In genomic region chr4:76952071-76952470, GRCh38 we compare ENCODE assay signal across 1 cellular context.
TF ChIP-seq lines count a peak whose summit lies in the region.

No MANE protein-coding gene starts in this region.

TF ChIP-seq in HCT116, 20 proteins besides CTCF, POLR2A, EP300 and RAD21:
- no peak for TF ChIP-seq ELF1 (IDR thresholded peaks at IDR 0.05; ENCODE audit: borderline replicate concordance, low read depth)
- TF ChIP-seq ZBTB33 (IDR thresholded peaks at IDR 0.05; ENCODE audit: extremely low read depth, insufficient replicate concordance, low read length) = no peak
- no peak for TF ChIP-seq SRF (IDR thresholded peaks at IDR 0.05; ENCODE audit: low read depth)
- no peak for TF ChIP-seq CBX3 (IDR thresholded peaks at IDR 0.05; ENCODE audit: low read depth)
- no peak for TF ChIP-seq SP1 (IDR thresholded peaks at IDR 0.05; ENCODE audit: low read depth)
- TF ChIP-seq CEBPB (IDR thresholded peaks at IDR 0.05; ENCODE audit: low read depth) = no peak
- TF ChIP-seq REST (IDR thresholded peaks at IDR 0.05; ENCODE audit: low read depth) = no peak
- TF ChIP-seq YY1 (IDR thresholded peaks at IDR 0.05; ENCODE audit: extremely low read depth, insufficient replicate concordance, low read depth, low read length) = no peak
- no peak for TF ChIP-seq TCF7L2 (IDR thresholded peaks at IDR 0.05; ENCODE audit: borderline replicate concordance, extremely low read depth, insufficient read depth, insufficient read length)
- TF ChIP-seq FOSL1 (IDR thresholded peaks at IDR 0.05; ENCODE audit: low read depth) = no peak
- no peak for TF ChIP-seq ZFX (IDR thresholded peaks at IDR 0.05)
- no peak for TF ChIP-seq POLR2AphosphoS5 (IDR thresholded peaks at IDR 0.05; ENCODE audit: low read depth, low read length)
- TF ChIP-seq EZH2 (IDR thresholded peaks at IDR 0.05) = no peak
- TF ChIP-seq JUND (IDR thresholded peaks at IDR 0.05) = no peak
- no peak for TF ChIP-seq EGR1 (IDR thresholded peaks at IDR 0.05; ENCODE audit: low read depth)
- TF ChIP-seq MAX (IDR thresholded peaks at IDR 0.05) = no peak
- no peak for TF ChIP-seq EZH2phosphoT487 (IDR thresholded peaks at IDR 0.05; ENCODE audit: borderline replicate concordance)
- no peak for TF ChIP-seq SIN3A (IDR thresholded peaks at IDR 0.05; ENCODE audit: low read depth)
- no peak for TF ChIP-seq ZNF274 (IDR thresholded peaks at IDR 0.05; ENCODE audit: low read depth, low read length)
- no peak for TF ChIP-seq ATF3 (IDR thresholded peaks at IDR 0.05)
